Comparison of ENCODE assay signal across 14 cellular contexts in the genomic region with DNA sequence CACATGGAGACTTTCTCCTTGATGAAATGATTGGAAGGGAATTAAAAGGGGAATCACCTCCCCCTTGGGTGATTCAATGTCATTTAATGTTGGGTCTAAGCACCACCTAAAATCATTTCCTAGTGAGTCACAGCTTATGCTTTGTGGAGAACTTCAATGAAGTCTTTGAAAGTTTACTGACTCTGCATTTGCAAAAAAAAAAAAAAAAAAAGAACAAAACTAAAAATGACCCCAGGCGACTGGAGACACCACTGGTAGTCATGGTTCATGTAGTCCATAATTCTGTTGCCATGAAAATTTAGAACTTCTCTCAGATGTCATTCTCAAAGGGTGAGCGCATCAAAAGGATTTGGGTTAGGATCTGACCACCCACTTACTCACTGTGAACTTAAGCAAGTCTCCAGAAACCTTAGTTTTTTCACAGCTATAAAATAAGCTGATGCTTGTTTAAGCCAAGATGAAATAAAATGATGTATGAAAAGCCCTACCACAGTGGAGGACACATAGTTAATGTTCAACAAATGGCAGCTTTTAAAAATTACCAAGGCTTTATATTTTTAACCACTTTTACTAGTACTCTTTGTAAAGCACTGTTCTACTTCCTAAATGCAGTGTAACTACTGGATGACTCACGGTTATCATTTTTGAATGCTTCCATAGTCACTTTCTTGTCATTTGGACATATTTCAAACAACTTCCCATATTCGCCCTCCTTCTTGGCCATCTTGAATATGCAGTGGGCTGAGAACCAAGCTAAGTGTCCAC. TPM values are rescaled to one million over a fixed set of nuclear protein-coding genes. Genes with fewer than 3 reads are reported as not detected.
DNase-seq lines count a peak whose midpoint lies in the region; ATAC-seq, FAIRE-seq and TF ChIP-seq lines count a peak whose summit lies in the region.
"Had no signal": no experiment of that assay in that cellular context is flagged by ENCODE, and none has a peak within 500 bp of the region (broad histone marks: within the 10 kb centered on the region; RNA-seq: fewer than 3 reads in every experiment).

No MANE protein-coding gene starts in this region.

- H3K27ac ChIP-seq in RWPE1: peak overlapping the region; percentile 75
- H3K27ac ChIP-seq in foreskin keratinocyte: peak overlapping the region; percentile 58
- H3K27ac ChIP-seq in WERI-Rb-1: no peak overlapping the region
- H3K27ac ChIP-seq: ovary had no signal

- POLR2A ChIA-PET in RWPE1 (lab: Yijun Ruan, JAX; ENCODE audit: low non-redundant PET): no interaction called here

- TF ChIP-seq CTCF in RWPE1 (conservative IDR thresholded peaks at IDR 0.05; ENCODE audit: low read depth): no peak
- no peak for TF ChIP-seq CTCF in foreskin keratinocyte (conservative IDR thresholded peaks at IDR 0.05)
- no peak for TF ChIP-seq CTCF in WERI-Rb-1 (IDR thresholded peaks at IDR 0.05; ENCODE audit: low read depth, low read length)

- peaks cover 14% of the 10 kb centered on the region for H3K4me1 ChIP-seq in foreskin keratinocyte
- H3K4me1 ChIP-seq: HAP-1 had no signal

- TF ChIP-seq POLR2A in H54 (IDR thresholded peaks at IDR 0.05; ENCODE audit: low read depth, low read length): no peak

- CTCF ChIA-PET in RWPE1 (lab: Yijun Ruan, JAX): no interaction called here

- DNase-seq in AG08395 (ENCODE audit: low spot score) (peak; percentile 61), H54 (ENCODE audit: insufficient read length, low spot score) (peak; percentile 33), RWPE1 (ENCODE audit: low spot score) (peak; percentile 76), foreskin keratinocyte (peak; percentile 95 to 98), WERI-Rb-1 (no peak), H7 (no peak), D341Med (ENCODE audit: low spot score) (no peak)
- DNase-seq: CD4-positive, alpha-beta memory T cell; effector CD4-positive, alpha-beta T cell; hippocampal formation; ovary; stimulated activated CD4-positive, alpha-beta T cell treated with anti-CD3 and anti-CD28 coated beads, Interleukin-15, amount 100 ng/mL, for 24 hours had no signal

- H3K4me3 ChIP-seq in WERI-Rb-1 (ENCODE audit: low read depth, low read length) (no peak overlapping the region), H7 (ENCODE audit: insufficient read depth, low read depth, low read length) (no peak overlapping the region)
- H3K4me3 ChIP-seq: HAP-1, ovary had no signal

- FAIRE-seq in H54 (lab: Jason Lieb, UNC): peak; percentile 82

- H3K9me3 ChIP-seq in WERI-Rb-1 (ENCODE audit: severe bottlenecking): no peaks in the 10 kb centered on the region
- H3K9me3 ChIP-seq: HAP-1, ovary had no signal

- ATAC-seq in foreskin keratinocyte (peak; percentile 88), HG03469 (IDR thresholded peaks at IDR 0.05; ENCODE audit: unreplicated experiment) (no peak)

- no peaks in the 10 kb centered on the region for H3K36me3 ChIP-seq in WERI-Rb-1
- no peaks in the 10 kb centered on the region for H3K36me3 ChIP-seq in H7 (replicated peaks; ENCODE audit: control insufficient read depth, insufficient read depth, low read length)
- H3K36me3 ChIP-seq: HAP-1, ovary had no signal

- H3K27me3 ChIP-seq in foreskin keratinocyte (no peaks in the 10 kb centered on the region), WERI-Rb-1 (ENCODE audit: insufficient read depth, low read depth, severe bottlenecking) (no peaks in the 10 kb centered on the region), H7 (ENCODE audit: control insufficient read depth, insufficient read depth, low read length) (no peaks in the 10 kb centered on the region)
- H3K27me3 ChIP-seq: ovary had no signal

RNA-seq across cellular contexts. Expression of gene KSR2, which starts 18.1 kb away (rescaled TPM):
- total RNA-seq in foreskin keratinocyte: under 0.01 and 0.03 TPM in 2 replicates
- under 0.01 TPM in 2 replicates for polyA plus RNA-seq in foreskin keratinocyte
- total RNA-seq in H7 (2014; rRNA removed; shearing (Covaris generic)): 0.10 and 0.15 TPM in 2 replicates
- polyA plus RNA-seq: ovary had no signal

RNA-seq across cellular contexts. Expression of gene RFC5, which starts 29.6 kb away (rescaled TPM):
- total RNA-seq in foreskin keratinocyte: 39.3 and 49.6 TPM in 2 replicates
- polyA plus RNA-seq in foreskin keratinocyte: 22.0 and 30.2 TPM in 2 replicates
- 55.0 and 59.1 TPM in 2 replicates for total RNA-seq in H7 (2014; rRNA removed; shearing (Covaris generic))

Comparison
In these comparisons a context has a peak if more than half of its experiments do, and no peak if none do; other contexts are left out.
1. DNase-seq: peak in AG08395 (single experiment), H54 (single experiment), RWPE1 (single experiment) and foreskin keratinocyte (2 of 2); none in WERI-Rb-1 (single experiment), H7 (single experiment) and D341Med (single experiment).